ENCODE assay signal across 12 cellular contexts in genomic region chr2:38605298-38605830, GRCh38.
"Had no signal": no experiment of that assay in that cellular context is flagged by ENCODE, and none has a peak within 500 bp of the region (broad histone marks: within the 10 kb centered on the region; RNA-seq: fewer than 3 reads in every experiment).

No MANE protein-coding gene starts in this region.

- H3K9me3 Mint-ChIP-seq: activated T-helper 17 cell treated with anti-CD3 and anti-CD28 coated beads, Interleukin-2, amount 50 U/mL, for 72 hours had no signal

- H3K9me3 ChIP-seq: lower lobe of right lung, psoas muscle, sigmoid colon, upper lobe of left lung had no signal

- H3K4me3 Mint-ChIP-seq: stimulated activated naive CD8-positive, alpha-beta T cell treated with anti-CD3 and anti-CD28 coated beads, Interleukin-15, amount 100 ng/mL, for 72 hours had no signal

- ATAC-seq: activated T-helper 17 cell treated with anti-CD3 and anti-CD28 coated beads, Interleukin-2, amount 50 U/mL, for 72 hours; foreskin keratinocyte; lower lobe of right lung; psoas muscle; stimulated activated naive CD8-positive, alpha-beta T cell treated with anti-CD3 and anti-CD28 coated beads, Interleukin-15, amount 100 ng/mL, for 72 hours had no signal

- DNase-seq: activated naive CD4-positive, alpha-beta T cell treated with Interleukin-2 at 50 U/mL for 16 hours; aorta; effector memory CD4-positive, alpha-beta T cell; foreskin keratinocyte; head of caudate nucleus; lower lobe of right lung; psoas muscle; sigmoid colon; spleen; stimulated activated naive CD8-positive, alpha-beta T cell treated with anti-CD3 and anti-CD28 coated beads, Interleukin-15, amount 100 ng/mL, for 72 hours; upper lobe of left lung had no signal

- H3K4me3 ChIP-seq: lower lobe of right lung, psoas muscle, sigmoid colon, spleen, upper lobe of left lung had no signal

- H3K36me3 ChIP-seq: lower lobe of right lung, sigmoid colon, spleen, upper lobe of left lung had no signal

- H3K27ac ChIP-seq: foreskin keratinocyte, lower lobe of right lung, psoas muscle, sigmoid colon, spleen, upper lobe of left lung had no signal

- H3K27me3 ChIP-seq: foreskin keratinocyte, sigmoid colon, upper lobe of left lung had no signal

- H3K27me3 Mint-ChIP-seq: activated T-helper 17 cell treated with anti-CD3 and anti-CD28 coated beads, Interleukin-2, amount 50 U/mL, for 72 hours; stimulated activated naive CD8-positive, alpha-beta T cell treated with anti-CD3 and anti-CD28 coated beads, Interleukin-15, amount 100 ng/mL, for 72 hours had no signal

- H3K27ac Mint-ChIP-seq: activated T-helper 17 cell treated with anti-CD3 and anti-CD28 coated beads, Interleukin-2, amount 50 U/mL, for 72 hours had no signal
